In the genomic region with DNA sequence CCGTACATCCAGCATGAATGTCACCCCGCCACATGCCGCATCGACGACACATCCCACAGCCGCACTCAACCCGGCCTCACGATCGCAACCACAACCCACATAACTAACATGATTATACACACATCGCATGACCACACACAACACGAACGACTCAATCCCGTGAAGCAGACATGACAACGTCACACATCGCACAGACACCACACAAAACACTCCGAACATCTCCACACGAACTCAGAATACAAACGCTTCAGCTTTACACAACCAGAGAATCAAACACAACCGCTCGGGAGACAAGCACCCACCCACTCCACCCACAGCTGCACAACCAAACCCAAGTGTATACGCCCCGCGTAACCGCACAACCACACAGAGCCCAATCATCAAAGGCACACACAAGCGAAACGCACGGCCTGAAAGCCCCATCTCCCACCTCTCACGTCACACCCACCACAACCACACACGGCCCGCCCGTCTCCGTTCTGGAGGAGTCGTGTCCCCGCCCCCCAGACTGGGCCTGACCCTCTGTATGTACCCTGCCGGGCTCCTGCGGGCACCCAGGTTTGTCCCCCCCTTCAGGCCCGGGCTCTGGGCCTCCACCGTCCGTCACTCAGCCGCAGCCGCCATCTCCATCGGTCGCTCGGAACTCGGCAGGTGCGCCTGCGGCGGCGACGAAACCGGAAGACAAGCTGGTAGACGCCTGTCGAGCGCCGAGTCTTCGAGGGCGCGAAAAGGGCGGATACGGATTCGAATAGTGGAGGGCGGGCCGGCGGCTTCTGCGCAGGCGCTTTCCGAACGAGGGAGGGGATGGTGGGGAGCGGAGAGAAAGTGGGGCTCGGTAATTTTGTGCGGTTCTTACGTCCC, we compare ENCODE assay signal across 1 cellular context.
TF ChIP-seq lines count a peak whose summit lies in the region.

A gene (minus strand): TSS at position 646 of the 861 bp plus-strand sequence. CDS start 3,028 bp downstream, outside the sequence.

TF ChIP-seq in HepG2, 621 proteins besides CTCF, POLR2A, EP300 and RAD21 (continued from another document and continues in another):
- TF ChIP-seq, protein P1, sequence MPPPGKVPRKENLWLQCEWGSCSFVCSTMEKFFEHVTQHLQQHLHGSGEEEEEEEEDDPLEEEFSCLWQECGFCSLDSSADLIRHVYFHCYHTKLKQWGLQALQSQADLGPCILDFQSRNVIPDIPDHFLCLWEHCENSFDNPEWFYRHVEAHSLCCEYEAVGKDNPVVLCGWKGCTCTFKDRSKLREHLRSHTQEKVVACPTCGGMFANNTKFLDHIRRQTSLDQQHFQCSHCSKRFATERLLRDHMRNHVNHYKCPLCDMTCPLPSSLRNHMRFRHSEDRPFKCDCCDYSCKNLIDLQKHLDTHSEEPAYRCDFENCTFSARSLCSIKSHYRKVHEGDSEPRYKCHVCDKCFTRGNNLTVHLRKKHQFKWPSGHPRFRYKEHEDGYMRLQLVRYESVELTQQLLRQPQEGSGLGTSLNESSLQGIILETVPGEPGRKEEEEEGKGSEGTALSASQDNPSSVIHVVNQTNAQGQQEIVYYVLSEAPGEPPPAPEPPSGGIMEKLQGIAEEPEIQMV (CRISPR knock-in tag; IDR thresholded peaks at IDR 0.05; ENCODE audit: low read depth), result peak; percentile 52; the same call in 1 of the 2 replicates
- TF ChIP-seq ZNF256 (CRISPR knock-in tag; conservative IDR thresholded peaks at IDR 0.05), result 0 out of 2 replicates have a peak, but pooled peaks have one; percentile 18
- TF ChIP-seq, protein P2, sequence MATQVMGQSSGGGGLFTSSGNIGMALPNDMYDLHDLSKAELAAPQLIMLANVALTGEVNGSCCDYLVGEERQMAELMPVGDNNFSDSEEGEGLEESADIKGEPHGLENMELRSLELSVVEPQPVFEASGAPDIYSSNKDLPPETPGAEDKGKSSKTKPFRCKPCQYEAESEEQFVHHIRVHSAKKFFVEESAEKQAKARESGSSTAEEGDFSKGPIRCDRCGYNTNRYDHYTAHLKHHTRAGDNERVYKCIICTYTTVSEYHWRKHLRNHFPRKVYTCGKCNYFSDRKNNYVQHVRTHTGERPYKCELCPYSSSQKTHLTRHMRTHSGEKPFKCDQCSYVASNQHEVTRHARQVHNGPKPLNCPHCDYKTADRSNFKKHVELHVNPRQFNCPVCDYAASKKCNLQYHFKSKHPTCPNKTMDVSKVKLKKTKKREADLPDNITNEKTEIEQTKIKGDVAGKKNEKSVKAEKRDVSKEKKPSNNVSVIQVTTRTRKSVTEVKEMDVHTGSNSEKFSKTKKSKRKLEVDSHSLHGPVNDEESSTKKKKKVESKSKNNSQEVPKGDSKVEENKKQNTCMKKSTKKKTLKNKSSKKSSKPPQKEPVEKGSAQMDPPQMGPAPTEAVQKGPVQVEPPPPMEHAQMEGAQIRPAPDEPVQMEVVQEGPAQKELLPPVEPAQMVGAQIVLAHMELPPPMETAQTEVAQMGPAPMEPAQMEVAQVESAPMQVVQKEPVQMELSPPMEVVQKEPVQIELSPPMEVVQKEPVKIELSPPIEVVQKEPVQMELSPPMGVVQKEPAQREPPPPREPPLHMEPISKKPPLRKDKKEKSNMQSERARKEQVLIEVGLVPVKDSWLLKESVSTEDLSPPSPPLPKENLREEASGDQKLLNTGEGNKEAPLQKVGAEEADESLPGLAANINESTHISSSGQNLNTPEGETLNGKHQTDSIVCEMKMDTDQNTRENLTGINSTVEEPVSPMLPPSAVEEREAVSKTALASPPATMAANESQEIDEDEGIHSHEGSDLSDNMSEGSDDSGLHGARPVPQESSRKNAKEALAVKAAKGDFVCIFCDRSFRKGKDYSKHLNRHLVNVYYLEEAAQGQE (IDR thresholded peaks at IDR 0.05; ENCODE audit: borderline replicate concordance in 1 of 2, low read depth in 1 of 2, low read length in 2 of 2), result peak in 1 of 2 experiments; percentile 63; a peak in 1 of 4 replicates
- TF ChIP-seq NCOA2 (CRISPR knock-in tag; IDR thresholded peaks at IDR 0.05), result peak; percentile 67
- TF ChIP-seq, protein P3, sequence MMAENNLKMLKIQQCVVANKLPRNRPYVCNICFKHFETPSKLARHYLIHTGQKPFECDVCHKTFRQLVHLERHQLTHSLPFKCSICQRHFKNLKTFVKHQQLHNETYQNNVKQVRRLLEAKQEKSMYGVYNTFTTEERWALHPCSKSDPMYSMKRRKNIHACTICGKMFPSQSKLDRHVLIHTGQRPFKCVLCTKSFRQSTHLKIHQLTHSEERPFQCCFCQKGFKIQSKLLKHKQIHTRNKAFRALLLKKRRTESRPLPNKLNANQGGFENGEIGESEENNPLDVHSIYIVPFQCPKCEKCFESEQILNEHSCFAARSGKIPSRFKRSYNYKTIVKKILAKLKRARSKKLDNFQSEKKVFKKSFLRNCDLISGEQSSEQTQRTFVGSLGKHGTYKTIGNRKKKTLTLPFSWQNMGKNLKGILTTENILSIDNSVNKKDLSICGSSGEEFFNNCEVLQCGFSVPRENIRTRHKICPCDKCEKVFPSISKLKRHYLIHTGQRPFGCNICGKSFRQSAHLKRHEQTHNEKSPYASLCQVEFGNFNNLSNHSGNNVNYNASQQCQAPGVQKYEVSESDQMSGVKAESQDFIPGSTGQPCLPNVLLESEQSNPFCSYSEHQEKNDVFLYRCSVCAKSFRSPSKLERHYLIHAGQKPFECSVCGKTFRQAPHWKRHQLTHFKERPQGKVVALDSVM (CRISPR knock-in tag; IDR thresholded peaks at IDR 0.05), result peak; percentile 75
- TF ChIP-seq, protein P4, sequence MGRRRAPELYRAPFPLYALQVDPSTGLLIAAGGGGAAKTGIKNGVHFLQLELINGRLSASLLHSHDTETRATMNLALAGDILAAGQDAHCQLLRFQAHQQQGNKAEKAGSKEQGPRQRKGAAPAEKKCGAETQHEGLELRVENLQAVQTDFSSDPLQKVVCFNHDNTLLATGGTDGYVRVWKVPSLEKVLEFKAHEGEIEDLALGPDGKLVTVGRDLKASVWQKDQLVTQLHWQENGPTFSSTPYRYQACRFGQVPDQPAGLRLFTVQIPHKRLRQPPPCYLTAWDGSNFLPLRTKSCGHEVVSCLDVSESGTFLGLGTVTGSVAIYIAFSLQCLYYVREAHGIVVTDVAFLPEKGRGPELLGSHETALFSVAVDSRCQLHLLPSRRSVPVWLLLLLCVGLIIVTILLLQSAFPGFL (CRISPR knock-in tag; IDR thresholded peaks at IDR 0.05), result no peak
- TF ChIP-seq, protein P5, sequence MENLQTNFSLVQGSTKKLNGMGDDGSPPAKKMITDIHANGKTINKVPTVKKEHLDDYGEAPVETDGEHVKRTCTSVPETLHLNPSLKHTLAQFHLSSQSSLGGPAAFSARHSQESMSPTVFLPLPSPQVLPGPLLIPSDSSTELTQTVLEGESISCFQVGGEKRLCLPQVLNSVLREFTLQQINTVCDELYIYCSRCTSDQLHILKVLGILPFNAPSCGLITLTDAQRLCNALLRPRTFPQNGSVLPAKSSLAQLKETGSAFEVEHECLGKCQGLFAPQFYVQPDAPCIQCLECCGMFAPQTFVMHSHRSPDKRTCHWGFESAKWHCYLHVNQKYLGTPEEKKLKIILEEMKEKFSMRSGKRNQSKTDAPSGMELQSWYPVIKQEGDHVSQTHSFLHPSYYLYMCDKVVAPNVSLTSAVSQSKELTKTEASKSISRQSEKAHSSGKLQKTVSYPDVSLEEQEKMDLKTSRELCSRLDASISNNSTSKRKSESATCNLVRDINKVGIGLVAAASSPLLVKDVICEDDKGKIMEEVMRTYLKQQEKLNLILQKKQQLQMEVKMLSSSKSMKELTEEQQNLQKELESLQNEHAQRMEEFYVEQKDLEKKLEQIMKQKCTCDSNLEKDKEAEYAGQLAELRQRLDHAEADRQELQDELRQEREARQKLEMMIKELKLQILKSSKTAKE (CRISPR knock-in tag; IDR thresholded peaks at IDR 0.05; ENCODE audit: borderline replicate concordance), result peak; percentile 75
- no peak for TF ChIP-seq SMARCC2 (IDR thresholded peaks at IDR 0.05)
- TF ChIP-seq, protein P6, sequence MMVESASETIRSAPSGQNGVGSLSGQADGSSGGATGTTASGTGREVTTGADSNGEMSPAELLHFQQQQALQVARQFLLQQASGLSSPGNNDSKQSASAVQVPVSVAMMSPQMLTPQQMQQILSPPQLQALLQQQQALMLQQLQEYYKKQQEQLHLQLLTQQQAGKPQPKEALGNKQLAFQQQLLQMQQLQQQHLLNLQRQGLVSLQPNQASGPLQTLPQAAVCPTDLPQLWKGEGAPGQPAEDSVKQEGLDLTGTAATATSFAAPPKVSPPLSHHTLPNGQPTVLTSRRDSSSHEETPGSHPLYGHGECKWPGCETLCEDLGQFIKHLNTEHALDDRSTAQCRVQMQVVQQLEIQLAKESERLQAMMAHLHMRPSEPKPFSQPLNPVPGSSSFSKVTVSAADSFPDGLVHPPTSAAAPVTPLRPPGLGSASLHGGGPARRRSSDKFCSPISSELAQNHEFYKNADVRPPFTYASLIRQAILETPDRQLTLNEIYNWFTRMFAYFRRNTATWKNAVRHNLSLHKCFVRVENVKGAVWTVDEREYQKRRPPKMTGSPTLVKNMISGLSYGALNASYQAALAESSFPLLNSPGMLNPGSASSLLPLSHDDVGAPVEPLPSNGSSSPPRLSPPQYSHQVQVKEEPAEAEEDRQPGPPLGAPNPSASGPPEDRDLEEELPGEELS (CRISPR knock-in tag; IDR thresholded peaks at IDR 0.05), result peak; percentile 72
- TF ChIP-seq IRF2 (CRISPR knock-in tag; IDR thresholded peaks at IDR 0.05), result peak; percentile 98
- TF ChIP-seq, protein P7, sequence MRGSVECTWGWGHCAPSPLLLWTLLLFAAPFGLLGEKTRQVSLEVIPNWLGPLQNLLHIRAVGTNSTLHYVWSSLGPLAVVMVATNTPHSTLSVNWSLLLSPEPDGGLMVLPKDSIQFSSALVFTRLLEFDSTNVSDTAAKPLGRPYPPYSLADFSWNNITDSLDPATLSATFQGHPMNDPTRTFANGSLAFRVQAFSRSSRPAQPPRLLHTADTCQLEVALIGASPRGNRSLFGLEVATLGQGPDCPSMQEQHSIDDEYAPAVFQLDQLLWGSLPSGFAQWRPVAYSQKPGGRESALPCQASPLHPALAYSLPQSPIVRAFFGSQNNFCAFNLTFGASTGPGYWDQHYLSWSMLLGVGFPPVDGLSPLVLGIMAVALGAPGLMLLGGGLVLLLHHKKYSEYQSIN (CRISPR knock-in tag; IDR thresholded peaks at IDR 0.05; ENCODE audit: borderline replicate concordance), result no peak
- peak; percentile 85 for TF ChIP-seq ZNF761 (CRISPR knock-in tag; conservative IDR thresholded peaks at IDR 0.05)
- TF ChIP-seq GLI4 (CRISPR knock-in tag; IDR thresholded peaks at IDR 0.05; ENCODE audit: borderline replicate concordance), result no peak
- TF ChIP-seq ZFX (CRISPR knock-in tag; IDR thresholded peaks at IDR 0.05; ENCODE audit: low read depth), result peak; percentile 99
- TF ChIP-seq PRPF4 (IDR thresholded peaks at IDR 0.05; ENCODE audit: low read depth, low read length, poor library complexity, severe bottlenecking), result no peak
- peak; percentile 89 for TF ChIP-seq HNRNPLL (IDR thresholded peaks at IDR 0.05; ENCODE audit: low read depth, low read length, poor library complexity, severe bottlenecking)
- TF ChIP-seq, protein P8, sequence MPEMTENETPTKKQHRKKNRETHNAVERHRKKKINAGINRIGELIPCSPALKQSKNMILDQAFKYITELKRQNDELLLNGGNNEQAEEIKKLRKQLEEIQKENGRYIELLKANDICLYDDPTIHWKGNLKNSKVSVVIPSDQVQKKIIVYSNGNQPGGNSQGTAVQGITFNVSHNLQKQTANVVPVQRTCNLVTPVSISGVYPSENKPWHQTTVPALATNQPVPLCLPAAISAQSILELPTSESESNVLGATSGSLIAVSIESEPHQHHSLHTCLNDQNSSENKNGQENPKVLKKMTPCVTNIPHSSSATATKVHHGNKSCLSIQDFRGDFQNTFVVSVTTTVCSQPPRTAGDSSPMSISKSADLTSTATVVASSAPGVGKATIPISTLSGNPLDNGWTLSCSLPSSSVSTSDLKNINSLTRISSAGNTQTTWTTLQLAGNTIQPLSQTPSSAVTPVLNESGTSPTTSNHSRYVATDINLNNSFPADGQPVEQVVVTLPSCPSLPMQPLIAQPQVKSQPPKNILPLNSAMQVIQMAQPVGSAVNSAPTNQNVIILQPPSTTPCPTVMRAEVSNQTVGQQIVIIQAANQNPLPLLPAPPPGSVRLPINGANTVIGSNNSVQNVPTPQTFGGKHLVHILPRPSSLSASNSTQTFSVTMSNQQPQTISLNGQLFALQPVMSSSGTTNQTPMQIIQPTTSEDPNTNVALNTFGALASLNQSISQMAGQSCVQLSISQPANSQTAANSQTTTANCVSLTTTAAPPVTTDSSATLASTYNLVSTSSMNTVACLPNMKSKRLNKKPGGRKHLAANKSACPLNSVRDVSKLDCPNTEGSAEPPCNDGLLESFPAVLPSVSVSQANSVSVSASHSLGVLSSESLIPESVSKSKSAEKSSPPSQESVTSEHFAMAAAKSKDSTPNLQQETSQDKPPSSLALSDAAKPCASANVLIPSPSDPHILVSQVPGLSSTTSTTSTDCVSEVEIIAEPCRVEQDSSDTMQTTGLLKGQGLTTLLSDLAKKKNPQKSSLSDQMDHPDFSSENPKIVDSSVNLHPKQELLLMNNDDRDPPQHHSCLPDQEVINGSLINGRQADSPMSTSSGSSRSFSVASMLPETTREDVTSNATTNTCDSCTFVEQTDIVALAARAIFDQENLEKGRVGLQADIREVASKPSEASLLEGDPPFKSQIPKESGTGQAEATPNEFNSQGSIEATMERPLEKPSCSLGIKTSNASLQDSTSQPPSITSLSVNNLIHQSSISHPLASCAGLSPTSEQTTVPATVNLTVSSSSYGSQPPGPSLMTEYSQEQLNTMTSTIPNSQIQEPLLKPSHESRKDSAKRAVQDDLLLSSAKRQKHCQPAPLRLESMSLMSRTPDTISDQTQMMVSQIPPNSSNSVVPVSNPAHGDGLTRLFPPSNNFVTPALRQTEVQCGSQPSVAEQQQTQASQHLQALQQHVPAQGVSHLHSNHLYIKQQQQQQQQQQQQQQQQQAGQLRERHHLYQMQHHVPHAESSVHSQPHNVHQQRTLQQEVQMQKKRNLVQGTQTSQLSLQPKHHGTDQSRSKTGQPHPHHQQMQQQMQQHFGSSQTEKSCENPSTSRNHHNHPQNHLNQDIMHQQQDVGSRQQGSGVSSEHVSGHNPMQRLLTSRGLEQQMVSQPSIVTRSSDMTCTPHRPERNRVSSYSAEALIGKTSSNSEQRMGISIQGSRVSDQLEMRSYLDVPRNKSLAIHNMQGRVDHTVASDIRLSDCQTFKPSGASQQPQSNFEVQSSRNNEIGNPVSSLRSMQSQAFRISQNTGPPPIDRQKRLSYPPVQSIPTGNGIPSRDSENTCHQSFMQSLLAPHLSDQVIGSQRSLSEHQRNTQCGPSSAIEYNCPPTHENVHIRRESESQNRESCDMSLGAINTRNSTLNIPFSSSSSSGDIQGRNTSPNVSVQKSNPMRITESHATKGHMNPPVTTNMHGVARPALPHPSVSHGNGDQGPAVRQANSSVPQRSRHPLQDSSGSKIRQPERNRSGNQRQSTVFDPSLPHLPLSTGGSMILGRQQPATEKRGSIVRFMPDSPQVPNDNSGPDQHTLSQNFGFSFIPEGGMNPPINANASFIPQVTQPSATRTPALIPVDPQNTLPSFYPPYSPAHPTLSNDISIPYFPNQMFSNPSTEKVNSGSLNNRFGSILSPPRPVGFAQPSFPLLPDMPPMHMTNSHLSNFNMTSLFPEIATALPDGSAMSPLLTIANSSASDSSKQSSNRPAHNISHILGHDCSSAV (CRISPR knock-in tag; IDR thresholded peaks at IDR 0.05; ENCODE audit: borderline replicate concordance), result peak; percentile 86; the same call in 1 of the 2 replicates
